26 cellular contexts compared by ENCODE assay signal in genomic region chr13:110323986-110324749, GRCh38. TPM values are rescaled to one million over a fixed set of nuclear protein-coding genes. Genes with fewer than 3 reads are reported as not detected.
DNase-seq lines count a peak whose midpoint lies in the region; ATAC-seq and TF ChIP-seq lines count a peak whose summit lies in the region.
"Had no signal": no experiment of that assay in that cellular context is flagged by ENCODE, and none has a peak within 500 bp of the region (broad histone marks: within the 10 kb centered on the region; RNA-seq: fewer than 3 reads in every experiment).

No MANE protein-coding gene starts in this region.

- TF ChIP-seq CTCF in heart right ventricle (IDR thresholded peaks at IDR 0.05) (no peak), esophagus squamous epithelium (IDR thresholded peaks at IDR 0.05) (no peak), osteocyte (IDR thresholded peaks at IDR 0.05) (no peak), transverse colon (IDR thresholded peaks at IDR 0.05) (no peak)

- H3K9me3 Mint-ChIP-seq in osteocyte (ENCODE audit: unreplicated experiment): no peaks in the 10 kb centered on the region
- no peaks in the 10 kb centered on the region for H3K9me3 Mint-ChIP-seq in natural killer cell treated with Interleukin-12 subunit alpha and Interleukin-12 subunit beta and Interleukin-15 and Interleukin-18, amount 100 ng/mL, for 72 hours

- H3K4me3 Mint-ChIP-seq in osteocyte (ENCODE audit: unreplicated experiment): no peak overlapping the region
- H3K4me3 Mint-ChIP-seq in natural killer cell treated with Interleukin-12 subunit alpha and Interleukin-12 subunit beta and Interleukin-15 and Interleukin-18, amount 100 ng/mL, for 72 hours: no peak overlapping the region

- no peak for TF ChIP-seq EP300 in transverse colon (IDR thresholded peaks at IDR 0.05; ENCODE audit: low read depth)

- H3K9me3 ChIP-seq in heart right ventricle: no peaks in the 10 kb centered on the region
- no peaks in the 10 kb centered on the region for H3K9me3 ChIP-seq in esophagus squamous epithelium
- H3K9me3 ChIP-seq in transverse colon: no peaks in the 10 kb centered on the region
- H3K9me3 ChIP-seq: BE2C, left lung, vagina had no signal

- H3K36me3 ChIP-seq in heart right ventricle (peaks cover 0 to 32% (median 0%) of the 10 kb centered on the region in 9 donors), esophagus squamous epithelium (no peaks in the 10 kb centered on the region), transverse colon (no peaks in the 10 kb centered on the region)
- H3K36me3 ChIP-seq: BE2C, left lung, vagina had no signal

- intact Hi-C loops in heart right ventricle (cut with DNase I) (no loop called here), Right ventricle myocardium inferior (cut with DNase I) (no loop called here), esophagus squamous epithelium (cut with DNase I) (no loop called here), transverse colon (cut with DNase I; ENCODE audit: low total_unique reads) (no loop called here), posterior vena cava (cut with DNase I) (no loop called here)

- peaks cover 98% of the 10 kb centered on the region for H3K4me1 Mint-ChIP-seq in osteocyte (ENCODE audit: unreplicated experiment)
- H3K4me1 Mint-ChIP-seq in natural killer cell treated with Interleukin-12 subunit alpha and Interleukin-12 subunit beta and Interleukin-15 and Interleukin-18, amount 100 ng/mL, for 72 hours (ENCODE audit: low read depth in 2 of 2): no peaks in the 10 kb centered on the region

- H3K27ac Mint-ChIP-seq in osteocyte (ENCODE audit: unreplicated experiment): peak overlapping the region; percentile 97
- no peak overlapping the region for H3K27ac Mint-ChIP-seq in natural killer cell treated with Interleukin-12 subunit alpha and Interleukin-12 subunit beta and Interleukin-15 and Interleukin-18, amount 100 ng/mL, for 72 hours

- H3K4me1 ChIP-seq in heart right ventricle (peaks cover 36 to 100% (median 87%) of the 10 kb centered on the region in 9 donors), esophagus squamous epithelium (peaks cover 0 to 70% (median 28%) of the 10 kb centered on the region in 3 donors), transverse colon (peaks cover 0 to 58% (median 21%) of the 10 kb centered on the region in 4 donors)
- H3K4me1 ChIP-seq: BE2C had no signal

- H3K27ac ChIP-seq in heart right ventricle: peak overlapping the region in 6 of 10 donors; percentile 25 to 91 (median 58)
- peak overlapping the region in 3 of 4 donors; percentile 45 to 81 (median 79) for H3K27ac ChIP-seq in esophagus squamous epithelium
- H3K27ac ChIP-seq in transverse colon: peak overlapping the region; percentile 62 to 85 (median 80)

- ATAC-seq in heart right ventricle (no peak), Right ventricle myocardium inferior (no peak)
- ATAC-seq in natural killer cell treated with Interleukin-12 subunit alpha and Interleukin-12 subunit beta and Interleukin-15 and Interleukin-18, amount 100 ng/mL, for 72 hours: no peak
- ATAC-seq: left lung, Panc1 had no signal

- 70% methylated on average over 11 of the region's 11 CpGs for WGBS in heart right ventricle, 2 donors
- 63 to 76% methylated on average over 7 to 8 of the region's 11 CpGs for WGBS in esophagus squamous epithelium, 2 donors
- 57 to 84% methylated on average over 1 to 11 of the region's 11 CpGs for WGBS in transverse colon (ENCODE audit: low coverage in 1 of 2), 2 donors

- H3K36me3 Mint-ChIP-seq in osteocyte (ENCODE audit: unreplicated experiment): peaks cover 27% of the 10 kb centered on the region
- no peaks in the 10 kb centered on the region for H3K36me3 Mint-ChIP-seq in natural killer cell treated with Interleukin-12 subunit alpha and Interleukin-12 subunit beta and Interleukin-15 and Interleukin-18, amount 100 ng/mL, for 72 hours

- H3K27me3 ChIP-seq in heart right ventricle (no peaks in the 10 kb centered on the region), esophagus squamous epithelium (no peaks in the 10 kb centered on the region), transverse colon (no peaks in the 10 kb centered on the region)
- H3K27me3 ChIP-seq: left lung, vagina had no signal

- in situ Hi-C loops in transverse colon (cut with MboI; ENCODE audit: low pct_ligation_motif_present in 1 of 4, low pct_unique_long_range_greater_than_20kb in 1 of 4, low sequenced_read_pairs in 3 of 4): no loop called here

- DNase-seq in heart right ventricle (no peak), Right ventricle myocardium inferior (ENCODE audit: missing footprints) (no peak), esophagus squamous epithelium (lab: John Stamatoyannopoulos, UW) (no peak), osteocyte (ENCODE audit: extremely low spot score, unreplicated experiment) (no peak), transverse colon (no peak), NCI-H69 (lab: John Stamatoyannopoulos, UW) (no peak), posterior vena cava (ENCODE audit: low spot score) (no peak)
- DNase-seq in natural killer cell treated with Interleukin-12 subunit alpha and Interleukin-12 subunit beta and Interleukin-15 and Interleukin-18, amount 100 ng/mL, for 72 hours (ENCODE audit: low spot score): no peak
- DNase-seq: 8988T; activated CD4-positive, alpha-beta T cell treated with anti-CD3 and anti-CD28 coated beads, Interleukin-2, amount 50 U/mL, for 4 hours; activated gamma-delta T cell; BE2C; Calu3; caudate nucleus; effector CD4-positive, alpha-beta T cell; glutamatergic neuron; Kasumi-1; left lung; NCI-H1105 treated with DMSO at 0.1 percent for 48 hours; NCI-H510A; NK-92 treated with Interleukin-12 subunit alpha and Interleukin-12 subunit beta, amount 100 ng/mL, for 24 hours; nucleus accumbens; stimulated activated naive CD4-positive, alpha-beta T cell treated with Interleukin-2 at 50 U/mL for 16 hours had no signal

- H3K4me3 ChIP-seq in heart right ventricle (no peak overlapping the region), esophagus squamous epithelium (no peak overlapping the region), transverse colon (no peak overlapping the region)
- H3K4me3 ChIP-seq: left lung, vagina had no signal

- no peak for TF ChIP-seq POLR2A in esophagus squamous epithelium (IDR thresholded peaks at IDR 0.05)
- TF ChIP-seq POLR2A in transverse colon (IDR thresholded peaks at IDR 0.05): no peak

- H3K27me3 Mint-ChIP-seq in osteocyte (ENCODE audit: unreplicated experiment): no peaks in the 10 kb centered on the region
- peaks cover 25 to 35% of the 10 kb centered on the region in 2 donors for H3K27me3 Mint-ChIP-seq in natural killer cell treated with Interleukin-12 subunit alpha and Interleukin-12 subunit beta and Interleukin-15 and Interleukin-18, amount 100 ng/mL, for 72 hours

RNA-seq across cellular contexts. Expression of gene COL4A2, which starts 17.1 kb away (rescaled TPM):
- total RNA-seq in heart right ventricle (100 to 1,000 TPM in 7 of 10 donors, 10 to 100 TPM in 3; 81.7 to 301 (median 128) TPM), Right ventricle myocardium inferior (126 TPM), esophagus squamous epithelium (100 to 1,000 TPM in 1 of 4 donors, 10 to 100 TPM in 3; 11.9 to 102 (median 43.5) TPM), osteocyte (2,001 and 2,067 TPM in 2 replicates), transverse colon (100 to 1,000 TPM in 2 of 4 donors, 10 to 100 TPM in 2; 75.1 to 322 (median 115) TPM), posterior vena cava (100 to 1,000 TPM; 816 to 963 TPM)
- 100 to 1,000 TPM; 111 to 265 TPM for polyA plus RNA-seq in heart right ventricle
- not detected for total RNA-seq in natural killer cell treated with Interleukin-12 subunit alpha and Interleukin-12 subunit beta and Interleukin-15 and Interleukin-18, amount 100 ng/mL, for 72 hours
- total RNA-seq: T-helper 2 cell treated with Interferon-gamma antibody and Interleukin-4, amounts not matched to agents 100 ng/mL and 5 ng/mL, for 36 hours had no signal

RNA-seq across cellular contexts. Expression of gene COL4A1, which starts 17.2 kb away (rescaled TPM):
- total RNA-seq in heart right ventricle (100 to 1,000 TPM in 7 of 10 donors, 10 to 100 TPM in 3; 96.3 to 342 (median 147) TPM), Right ventricle myocardium inferior (128 TPM), esophagus squamous epithelium (10 to 100 TPM in 3 of 4 donors, 1 to 10 TPM in 1; 8.9 to 97.1 (median 40.2) TPM), osteocyte (3,181 and 3,589 TPM in 2 replicates), transverse colon (100 to 1,000 TPM in 2 of 4 donors, 10 to 100 TPM in 2; 46.4 to 180 (median 99.2) TPM), posterior vena cava (1,000 to 10,000 TPM in 1 of 2 donors, 100 to 1,000 TPM in 1; 830 to 1,061 TPM)
- 100 to 1,000 TPM in 1 of 2 donors, 10 to 100 TPM in 1; 83.3 to 234 TPM for polyA plus RNA-seq in heart right ventricle
- not detected for total RNA-seq in natural killer cell treated with Interleukin-12 subunit alpha and Interleukin-12 subunit beta and Interleukin-15 and Interleukin-18, amount 100 ng/mL, for 72 hours
- total RNA-seq: T-helper 2 cell treated with Interferon-gamma antibody and Interleukin-4, amounts not matched to agents 100 ng/mL and 5 ng/mL, for 36 hours had no signal

Comparison
In these comparisons a context has a peak if more than half of its experiments do, and no peak if none do; other contexts are left out.
1. RNA of gene COL4A2, which starts 17.1 kb away (total RNA-seq): 2,001 to 2,067 TPM in osteocyte, 816 to 963 TPM in posterior vena cava, 75.1 to 322 TPM in transverse colon, 81.7 to 301 TPM in heart right ventricle, 126 TPM in Right ventricle myocardium inferior (single experiment) and 11.9 to 102 TPM in esophagus squamous epithelium; not detected in natural killer cell treated with Interleukin-12 subunit alpha and Interleukin-12 subunit beta and Interleukin-15 and Interleukin-18, amount 100 ng/mL, for 72 hours; every median in the first group is over 10 times any median in the second.
2. RNA of gene COL4A1, which starts 17.2 kb away (total RNA-seq): 3,181 to 3,589 TPM in osteocyte, 830 to 1,061 TPM in posterior vena cava, 96.3 to 342 TPM in heart right ventricle, 46.4 to 180 TPM in transverse colon, 128 TPM in Right ventricle myocardium inferior (single experiment) and 8.9 to 97.1 TPM in esophagus squamous epithelium; not detected in natural killer cell treated with Interleukin-12 subunit alpha and Interleukin-12 subunit beta and Interleukin-15 and Interleukin-18, amount 100 ng/mL, for 72 hours; every median in the first group is over 4 times any median in the second.
3. Peak in every context shown above with its lines, with median percentiles within 50 percentile points of each other: H3K27ac ChIP-seq.